Comparison of ENCODE assay signal across 8 cellular contexts in the genomic region with DNA sequence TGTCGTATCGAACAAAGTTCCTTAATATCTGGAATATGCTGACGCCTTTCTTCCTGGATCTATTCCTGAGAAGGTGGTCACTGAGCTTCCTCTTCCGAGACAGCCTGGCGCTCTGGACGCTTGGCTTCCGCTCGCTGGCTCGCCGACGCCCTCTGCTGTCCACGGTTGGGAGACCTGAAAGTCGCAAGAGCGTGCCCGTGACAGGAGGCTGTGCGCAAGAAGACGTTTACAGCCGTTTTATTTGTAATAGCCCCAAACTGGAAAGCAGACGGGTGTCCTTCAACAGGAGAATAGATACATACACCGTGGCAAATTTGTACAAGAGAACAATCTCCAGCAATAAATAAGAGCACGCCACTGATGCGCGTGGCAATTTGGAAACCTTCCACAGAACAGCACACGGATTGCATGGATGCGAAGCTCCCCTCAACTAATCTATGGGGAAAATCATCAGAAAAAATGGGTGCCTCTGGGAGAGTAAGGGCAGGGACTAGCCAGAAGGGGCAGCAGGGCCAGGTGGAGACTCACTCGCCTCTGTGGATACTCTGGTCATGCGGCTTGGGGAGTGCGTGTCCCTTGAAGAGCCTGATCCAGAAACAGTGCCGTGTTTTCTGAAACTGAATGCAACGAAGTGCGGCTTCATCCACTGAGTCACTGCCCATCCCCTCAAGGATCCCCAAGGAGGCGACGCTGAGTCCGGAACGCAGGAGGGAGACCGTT. TPM values are rescaled to one million over a fixed set of nuclear protein-coding genes. Genes with fewer than 3 reads are reported as not detected.
A peak's percentile ranks its signal among the peaks of the same experiment; 100 is the strongest.
DNase-seq lines count a peak whose midpoint lies in the region; ATAC-seq and TF ChIP-seq lines count a peak whose summit lies in the region.

No MANE protein-coding gene starts in this region.

- H2AFZ ChIP-seq in DND-41 (ENCODE audit: low read depth, low read length) (no peak overlapping the region), H9 (ENCODE audit: low read length) (no peak overlapping the region)

- H3K79me2 ChIP-seq in DND-41 (ENCODE audit: insufficient read depth, low read length) (no peaks in the 10 kb centered on the region), H9 (ENCODE audit: insufficient read depth, low read length) (no peaks in the 10 kb centered on the region)

- H3K9me3 Mint-ChIP-seq in H9 = 0 out of 5 replicates have a peak, but pooled peaks cover 0 to 5% of the 10 kb centered on the region in 2 experiments
- H3K9me3 Mint-ChIP-seq in central memory CD8-positive, alpha-beta T cell = no peaks in the 10 kb centered on the region

- H3K27ac Mint-ChIP-seq in H9 = 0 out of 7 replicates have a peak overlapping the region, but pooled peaks of 1 of the 3 experiments have one; percentile 67
- H3K27ac Mint-ChIP-seq in central memory CD8-positive, alpha-beta T cell (ENCODE audit: low read depth) = no peak overlapping the region

- WGBS in H9 (ENCODE audit: extremely low coverage, insufficient read length, low lambda C conversion rate) = no CpG with 5 or more reads among the region's 36 CpGs

- H4K91ac ChIP-seq in H9 (ENCODE audit: insufficient read length, low read depth, low read length) = no peak overlapping the region

- H2BK5ac ChIP-seq in H9 (ENCODE audit: insufficient read length, low read length) = no peak overlapping the region

- no peaks in the 10 kb centered on the region for H3K27me3 ChIP-seq in DND-41 (ENCODE audit: insufficient read depth, low read length, poor library complexity)
- H3K27me3 ChIP-seq in H9 (ENCODE audit: insufficient read depth, low read length) = no peaks in the 10 kb centered on the region
- H3K27me3 ChIP-seq in kidney epithelial cell (ENCODE audit: control insufficient read depth, insufficient read depth, low read length) = peaks cover 9% of the 10 kb centered on the region

- H2BK20ac ChIP-seq in H9 (ENCODE audit: low read depth, low read length, poor library complexity, severe bottlenecking) = no peak overlapping the region

- no peak overlapping the region for H3T11ph ChIP-seq in H9 (ENCODE audit: low read length)

- no peaks in the 10 kb centered on the region for H4K20me1 ChIP-seq in DND-41 (ENCODE audit: insufficient read depth, low read length)
- H4K20me1 ChIP-seq in H9 (ENCODE audit: control insufficient read depth, insufficient read depth, insufficient read length) = no peaks in the 10 kb centered on the region

- H3K4me2 ChIP-seq in DND-41 (ENCODE audit: insufficient read depth, low read length) (no peak overlapping the region), H9 (ENCODE audit: insufficient read depth, insufficient read length, low read length) (no peak overlapping the region)

- DNase-seq in DND-41 (peak; percentile 31), H9 (peak; percentile 85), NCI-H2107 (lab: John Stamatoyannopoulos, UW) (peak; percentile 24), kidney epithelial cell (ENCODE audit: low read depth) (peak; percentile 18), NCI-H1105 (lab: John Stamatoyannopoulos, UW) (no peak)
- DNase-seq in activated CD4-positive, alpha-beta T cell treated with anti-CD3 and anti-CD28 coated beads for 24 hours (ENCODE audit: low read depth in 2 of 2) = peak; percentile 72 to 73
- peak; percentile 49 to 66 for DNase-seq in central memory CD8-positive, alpha-beta T cell (ENCODE audit: low spot score in 2 of 2)
- peak; percentile 86 for DNase-seq in stimulated activated CD4-positive, alpha-beta T cell treated with anti-CD3 and anti-CD28 coated beads, Interleukin-15, amount 100 ng/mL, for 24 hours

- 0 out of 3 replicates have a peak, but pooled peaks have one; percentile 37 for ATAC-seq in DND-41 (ENCODE audit: insufficient read depth, low read depth)
- peak; percentile 43 for ATAC-seq in central memory CD8-positive, alpha-beta T cell (replicated peaks; ENCODE audit: extremely low read depth, poor library complexity, severe bottlenecking)

- no peak overlapping the region for H2BK120ac ChIP-seq in H9 (ENCODE audit: low read depth, low read length, poor library complexity, severe bottlenecking)

- no peak overlapping the region for H2AK5ac ChIP-seq in H9 (ENCODE audit: insufficient read length, low read length)

- H2BK15ac ChIP-seq in H9 (ENCODE audit: low read depth, low read length) = no peak overlapping the region

- H3K27ac ChIP-seq in DND-41 (ENCODE audit: low read length) (no peak overlapping the region), H9 (ENCODE audit: insufficient read length, low read depth, low read length) (no peak overlapping the region)

- no peaks in the 10 kb centered on the region for H3K9me3 ChIP-seq in DND-41 (ENCODE audit: insufficient read depth, low read length, severe bottlenecking)
- no peaks in the 10 kb centered on the region for H3K9me3 ChIP-seq in H9 (ENCODE audit: control insufficient read depth, low read depth, low read length)

- no peak overlapping the region for H3K56ac ChIP-seq in H9 (ENCODE audit: insufficient read length, low read depth, low read length)

- H3K4me1 Mint-ChIP-seq in H9 = peaks cover 6 to 7% of the 10 kb centered on the region in 2 experiments; a peak in 3 of 4 replicates
- peaks cover 6% of the 10 kb centered on the region for H3K4me1 Mint-ChIP-seq in central memory CD8-positive, alpha-beta T cell

- H3K9ac ChIP-seq in DND-41 (ENCODE audit: low read depth, low read length) (no peak overlapping the region), H9 (ENCODE audit: extremely low read depth, insufficient read length, low read length) (no peak overlapping the region)

- no peak overlapping the region for H4K8ac ChIP-seq in H9 (replicated peaks; ENCODE audit: insufficient read length, low read depth, low read length)

- H4K5ac ChIP-seq in H9 (ENCODE audit: insufficient read length, low read depth, low read length) = no peak overlapping the region

- no peak overlapping the region for H3K14ac ChIP-seq in H9 (ENCODE audit: insufficient read depth, low read length)

- H3K18ac ChIP-seq in H9 (ENCODE audit: insufficient read length, low read depth, low read length) = no peak overlapping the region

- no peak overlapping the region for H3K4ac ChIP-seq in H9 (ENCODE audit: low read depth, low read length)

- H3K36me3 ChIP-seq in DND-41 (ENCODE audit: insufficient read depth, low read length) = no peaks in the 10 kb centered on the region
- H3K36me3 ChIP-seq in kidney epithelial cell (ENCODE audit: control insufficient read depth, insufficient read depth, low read length) = no peaks in the 10 kb centered on the region

- H3K4me1 ChIP-seq in DND-41 (ENCODE audit: insufficient read depth, low read length) = no peaks in the 10 kb centered on the region
- no peaks in the 10 kb centered on the region for H3K4me1 ChIP-seq in H9 (ENCODE audit: insufficient read depth, low read length)

- no peak overlapping the region for H3K23ac ChIP-seq in H9 (ENCODE audit: insufficient read length, low read depth, low read length)

- H3K79me1 ChIP-seq in H9 (ENCODE audit: insufficient read depth, low read depth, low read length, poor library complexity, severe bottlenecking) = no peaks in the 10 kb centered on the region

- H3K27me3 Mint-ChIP-seq in H9 (ENCODE audit: low read depth) = peaks cover 42% of the 10 kb centered on the region
- H3K27me3 Mint-ChIP-seq in central memory CD8-positive, alpha-beta T cell = peaks cover 52% of the 10 kb centered on the region

- no peak overlapping the region for H2BK12ac ChIP-seq in H9 (ENCODE audit: insufficient read length, low read depth, low read length)

- peak overlapping the region in 1 of 2 experiments; percentile 6; a peak in 2 of 5 replicates for H3K4me3 Mint-ChIP-seq in H9
- peak overlapping the region; percentile 10 for H3K4me3 Mint-ChIP-seq in central memory CD8-positive, alpha-beta T cell

- no peaks in the 10 kb centered on the region for H3K23me2 ChIP-seq in H9 (ENCODE audit: insufficient read length, low read depth, low read length, poor library complexity, severe bottlenecking)

- no peaks in the 10 kb centered on the region; a peak in 1 of 7 replicates for H3K36me3 Mint-ChIP-seq in H9 (ENCODE audit: insufficient read depth in 1 of 3, low read depth in 3 of 3)
- peaks cover 1% of the 10 kb centered on the region for H3K36me3 Mint-ChIP-seq in central memory CD8-positive, alpha-beta T cell (ENCODE audit: insufficient read depth)

- TF ChIP-seq CTCF in DND-41 (IDR thresholded peaks at IDR 0.05; ENCODE audit: borderline replicate concordance, extremely low read depth, low read length, poor library complexity, severe bottlenecking) (peak; percentile 57), H9 (conservative IDR thresholded peaks at IDR 0.05) (peak; percentile 95), kidney epithelial cell (IDR thresholded peaks at IDR 0.05; ENCODE audit: insufficient read depth, low read length, poor library complexity, severe bottlenecking) (peak; percentile 93)

- H3K4me3 ChIP-seq in DND-41 (ENCODE audit: low read depth in 1 of 2, low read length in 2 of 2) (no peak overlapping the region), kidney epithelial cell (ENCODE audit: low read depth, low read length) (no peak overlapping the region)

RNA-seq across cellular contexts. Expression of a gene that starts 41.5 kb away (rescaled TPM):
- 57.1 and 58.0 TPM in 2 replicates for total RNA-seq in H9 (2021)
- 57.3 and 70.7 TPM in 2 replicates for total RNA-seq in kidney epithelial cell

RNA-seq across cellular contexts. Expression of a gene that starts 42.5 kb away (rescaled TPM):
- total RNA-seq in H9 (2021) = 0.50 and 0.55 TPM in 2 replicates
- not detected in 2 replicates for total RNA-seq in kidney epithelial cell
